Comparison of ENCODE assay signal across 1 cellular context in the genomic region with DNA sequence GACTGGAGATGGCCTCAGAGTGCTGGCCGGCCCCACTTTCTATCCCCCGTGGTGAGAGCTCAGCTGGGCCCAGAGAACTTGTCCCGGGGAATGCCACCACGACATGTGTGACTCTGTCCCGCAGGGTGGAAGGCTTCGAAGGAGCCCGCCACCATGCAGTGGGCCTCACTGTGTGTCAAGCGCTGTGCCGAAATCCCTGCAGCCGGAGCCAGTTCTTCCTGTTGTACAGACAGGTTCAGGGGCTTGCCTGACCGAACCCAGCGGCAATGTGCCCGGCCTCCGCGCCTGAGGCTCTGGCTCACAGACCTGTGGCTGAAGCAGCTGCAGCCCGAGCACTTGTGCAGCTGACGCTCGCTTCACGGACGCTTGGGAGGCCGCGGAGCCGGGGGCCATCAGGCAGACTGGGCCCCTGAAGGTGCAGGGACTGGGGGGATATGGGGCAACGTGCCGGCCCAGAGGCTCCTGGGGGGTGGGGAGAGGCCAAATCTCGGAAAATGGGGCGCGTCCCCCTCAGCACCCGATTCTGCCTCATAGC.
TF ChIP-seq lines count a peak whose summit lies in the region.

No MANE protein-coding gene starts in this region.

TF ChIP-seq in neural cell, 6 proteins besides CTCF, POLR2A, EP300 and RAD21 (continued from another document):
- TF ChIP-seq, protein P1, sequence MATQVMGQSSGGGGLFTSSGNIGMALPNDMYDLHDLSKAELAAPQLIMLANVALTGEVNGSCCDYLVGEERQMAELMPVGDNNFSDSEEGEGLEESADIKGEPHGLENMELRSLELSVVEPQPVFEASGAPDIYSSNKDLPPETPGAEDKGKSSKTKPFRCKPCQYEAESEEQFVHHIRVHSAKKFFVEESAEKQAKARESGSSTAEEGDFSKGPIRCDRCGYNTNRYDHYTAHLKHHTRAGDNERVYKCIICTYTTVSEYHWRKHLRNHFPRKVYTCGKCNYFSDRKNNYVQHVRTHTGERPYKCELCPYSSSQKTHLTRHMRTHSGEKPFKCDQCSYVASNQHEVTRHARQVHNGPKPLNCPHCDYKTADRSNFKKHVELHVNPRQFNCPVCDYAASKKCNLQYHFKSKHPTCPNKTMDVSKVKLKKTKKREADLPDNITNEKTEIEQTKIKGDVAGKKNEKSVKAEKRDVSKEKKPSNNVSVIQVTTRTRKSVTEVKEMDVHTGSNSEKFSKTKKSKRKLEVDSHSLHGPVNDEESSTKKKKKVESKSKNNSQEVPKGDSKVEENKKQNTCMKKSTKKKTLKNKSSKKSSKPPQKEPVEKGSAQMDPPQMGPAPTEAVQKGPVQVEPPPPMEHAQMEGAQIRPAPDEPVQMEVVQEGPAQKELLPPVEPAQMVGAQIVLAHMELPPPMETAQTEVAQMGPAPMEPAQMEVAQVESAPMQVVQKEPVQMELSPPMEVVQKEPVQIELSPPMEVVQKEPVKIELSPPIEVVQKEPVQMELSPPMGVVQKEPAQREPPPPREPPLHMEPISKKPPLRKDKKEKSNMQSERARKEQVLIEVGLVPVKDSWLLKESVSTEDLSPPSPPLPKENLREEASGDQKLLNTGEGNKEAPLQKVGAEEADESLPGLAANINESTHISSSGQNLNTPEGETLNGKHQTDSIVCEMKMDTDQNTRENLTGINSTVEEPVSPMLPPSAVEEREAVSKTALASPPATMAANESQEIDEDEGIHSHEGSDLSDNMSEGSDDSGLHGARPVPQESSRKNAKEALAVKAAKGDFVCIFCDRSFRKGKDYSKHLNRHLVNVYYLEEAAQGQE (IDR thresholded peaks at IDR 0.05; ENCODE audit: borderline replicate concordance) = no peak
